Comparison of ENCODE assay signal across 3 cellular contexts in the genomic region with DNA sequence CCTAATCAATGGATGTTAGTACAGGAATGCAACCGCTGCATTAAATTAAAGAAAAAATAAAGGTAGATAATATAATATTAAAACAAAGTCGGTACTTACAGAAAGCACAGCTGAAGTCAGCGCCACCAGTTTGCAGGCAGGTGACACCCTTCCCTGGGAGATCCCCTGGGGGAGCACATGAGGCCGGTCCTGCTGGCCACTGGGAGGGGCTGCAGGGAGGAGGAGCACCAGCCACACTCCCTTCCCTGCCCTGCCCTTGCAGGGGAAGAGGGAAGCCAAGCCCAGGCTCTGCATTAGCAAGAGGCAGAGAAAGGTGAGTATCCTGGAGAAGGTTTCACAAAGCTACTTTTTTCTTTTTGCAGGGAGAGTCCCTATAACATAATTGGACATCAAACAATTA.
TF ChIP-seq lines count a peak whose summit lies in the region.

No MANE protein-coding gene starts in this region.

TF ChIP-seq in SK-N-SH, 30 proteins besides CTCF, POLR2A, EP300 and RAD21:
- no peak for TF ChIP-seq FOSL2 (IDR thresholded peaks at IDR 0.05; ENCODE audit: borderline replicate concordance, low read depth)
- TF ChIP-seq FOXM1 (IDR thresholded peaks at IDR 0.05; ENCODE audit: low read depth): no peak
- TF ChIP-seq, protein P1, sequence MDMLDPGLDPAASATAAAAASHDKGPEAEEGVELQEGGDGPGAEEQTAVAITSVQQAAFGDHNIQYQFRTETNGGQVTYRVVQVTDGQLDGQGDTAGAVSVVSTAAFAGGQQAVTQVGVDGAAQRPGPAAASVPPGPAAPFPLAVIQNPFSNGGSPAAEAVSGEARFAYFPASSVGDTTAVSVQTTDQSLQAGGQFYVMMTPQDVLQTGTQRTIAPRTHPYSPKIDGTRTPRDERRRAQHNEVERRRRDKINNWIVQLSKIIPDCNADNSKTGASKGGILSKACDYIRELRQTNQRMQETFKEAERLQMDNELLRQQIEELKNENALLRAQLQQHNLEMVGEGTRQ (IDR thresholded peaks at IDR 0.05; ENCODE audit: borderline replicate concordance, low read depth, low read length): no peak
- no peak for TF ChIP-seq TCF12 (IDR thresholded peaks at IDR 0.05)
- TF ChIP-seq, protein P2, sequence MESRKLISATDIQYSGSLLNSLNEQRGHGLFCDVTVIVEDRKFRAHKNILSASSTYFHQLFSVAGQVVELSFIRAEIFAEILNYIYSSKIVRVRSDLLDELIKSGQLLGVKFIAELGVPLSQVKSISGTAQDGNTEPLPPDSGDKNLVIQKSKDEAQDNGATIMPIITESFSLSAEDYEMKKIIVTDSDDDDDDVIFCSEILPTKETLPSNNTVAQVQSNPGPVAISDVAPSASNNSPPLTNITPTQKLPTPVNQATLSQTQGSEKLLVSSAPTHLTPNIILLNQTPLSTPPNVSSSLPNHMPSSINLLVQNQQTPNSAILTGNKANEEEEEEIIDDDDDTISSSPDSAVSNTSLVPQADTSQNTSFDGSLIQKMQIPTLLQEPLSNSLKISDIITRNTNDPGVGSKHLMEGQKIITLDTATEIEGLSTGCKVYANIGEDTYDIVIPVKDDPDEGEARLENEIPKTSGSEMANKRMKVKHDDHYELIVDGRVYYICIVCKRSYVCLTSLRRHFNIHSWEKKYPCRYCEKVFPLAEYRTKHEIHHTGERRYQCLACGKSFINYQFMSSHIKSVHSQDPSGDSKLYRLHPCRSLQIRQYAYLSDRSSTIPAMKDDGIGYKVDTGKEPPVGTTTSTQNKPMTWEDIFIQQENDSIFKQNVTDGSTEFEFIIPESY (IDR thresholded peaks at IDR 0.05; ENCODE audit: borderline replicate concordance, low read depth): no peak
- TF ChIP-seq, protein P3, sequence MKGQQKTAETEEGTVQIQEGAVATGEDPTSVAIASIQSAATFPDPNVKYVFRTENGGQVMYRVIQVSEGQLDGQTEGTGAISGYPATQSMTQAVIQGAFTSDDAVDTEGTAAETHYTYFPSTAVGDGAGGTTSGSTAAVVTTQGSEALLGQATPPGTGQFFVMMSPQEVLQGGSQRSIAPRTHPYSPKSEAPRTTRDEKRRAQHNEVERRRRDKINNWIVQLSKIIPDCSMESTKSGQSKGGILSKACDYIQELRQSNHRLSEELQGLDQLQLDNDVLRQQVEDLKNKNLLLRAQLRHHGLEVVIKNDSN (IDR thresholded peaks at IDR 0.05; ENCODE audit: borderline replicate concordance, low read depth): no peak
- no peak for TF ChIP-seq GATA2 (CRISPR knock-in tag; IDR thresholded peaks at IDR 0.05)
- TF ChIP-seq NFIC (IDR thresholded peaks at IDR 0.05; ENCODE audit: borderline replicate concordance): no peak
- no peak for TF ChIP-seq YY1 (IDR thresholded peaks at IDR 0.05; ENCODE audit: low read depth)
- no peak for TF ChIP-seq NRF1 (IDR thresholded peaks at IDR 0.05; ENCODE audit: low read depth, low read length)

TF ChIP-seq in SK-N-SH treated with all-trans-retinoic acid at 6 μM for 48 hours, 23 proteins besides CTCF, POLR2A, EP300 and RAD21 (continues in another document):
- no peak for TF ChIP-seq GLIS3 (CRISPR knock-in tag; IDR thresholded peaks at IDR 0.05)
- TF ChIP-seq, protein P4, sequence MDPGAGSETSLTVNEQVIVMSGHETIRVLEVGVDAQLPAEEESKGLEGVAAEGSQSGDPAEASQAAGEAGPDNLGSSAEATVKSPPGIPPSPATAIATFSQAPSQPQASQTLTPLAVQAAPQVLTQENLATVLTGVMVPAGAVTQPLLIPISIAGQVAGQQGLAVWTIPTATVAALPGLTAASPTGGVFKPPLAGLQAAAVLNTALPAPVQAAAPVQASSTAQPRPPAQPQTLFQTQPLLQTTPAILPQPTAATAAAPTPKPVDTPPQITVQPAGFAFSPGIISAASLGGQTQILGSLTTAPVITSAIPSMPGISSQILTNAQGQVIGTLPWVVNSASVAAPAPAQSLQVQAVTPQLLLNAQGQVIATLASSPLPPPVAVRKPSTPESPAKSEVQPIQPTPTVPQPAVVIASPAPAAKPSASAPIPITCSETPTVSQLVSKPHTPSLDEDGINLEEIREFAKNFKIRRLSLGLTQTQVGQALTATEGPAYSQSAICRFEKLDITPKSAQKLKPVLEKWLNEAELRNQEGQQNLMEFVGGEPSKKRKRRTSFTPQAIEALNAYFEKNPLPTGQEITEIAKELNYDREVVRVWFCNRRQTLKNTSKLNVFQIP (CRISPR knock-in tag; IDR thresholded peaks at IDR 0.05; ENCODE audit: borderline replicate concordance, low read depth): no peak
- TF ChIP-seq, protein P5, sequence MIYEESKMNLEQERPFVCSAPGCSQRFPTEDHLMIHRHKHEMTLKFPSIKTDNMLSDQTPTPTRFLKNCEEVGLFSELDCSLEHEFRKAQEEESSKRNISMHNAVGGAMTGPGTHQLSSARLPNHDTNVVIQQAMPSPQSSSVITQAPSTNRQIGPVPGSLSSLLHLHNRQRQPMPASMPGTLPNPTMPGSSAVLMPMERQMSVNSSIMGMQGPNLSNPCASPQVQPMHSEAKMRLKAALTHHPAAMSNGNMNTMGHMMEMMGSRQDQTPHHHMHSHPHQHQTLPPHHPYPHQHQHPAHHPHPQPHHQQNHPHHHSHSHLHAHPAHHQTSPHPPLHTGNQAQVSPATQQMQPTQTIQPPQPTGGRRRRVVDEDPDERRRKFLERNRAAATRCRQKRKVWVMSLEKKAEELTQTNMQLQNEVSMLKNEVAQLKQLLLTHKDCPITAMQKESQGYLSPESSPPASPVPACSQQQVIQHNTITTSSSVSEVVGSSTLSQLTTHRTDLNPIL (CRISPR knock-in tag; IDR thresholded peaks at IDR 0.05; ENCODE audit: low read depth): no peak
- TF ChIP-seq ISL1 (CRISPR knock-in tag; IDR thresholded peaks at IDR 0.05): no peak
- TF ChIP-seq, protein P6, sequence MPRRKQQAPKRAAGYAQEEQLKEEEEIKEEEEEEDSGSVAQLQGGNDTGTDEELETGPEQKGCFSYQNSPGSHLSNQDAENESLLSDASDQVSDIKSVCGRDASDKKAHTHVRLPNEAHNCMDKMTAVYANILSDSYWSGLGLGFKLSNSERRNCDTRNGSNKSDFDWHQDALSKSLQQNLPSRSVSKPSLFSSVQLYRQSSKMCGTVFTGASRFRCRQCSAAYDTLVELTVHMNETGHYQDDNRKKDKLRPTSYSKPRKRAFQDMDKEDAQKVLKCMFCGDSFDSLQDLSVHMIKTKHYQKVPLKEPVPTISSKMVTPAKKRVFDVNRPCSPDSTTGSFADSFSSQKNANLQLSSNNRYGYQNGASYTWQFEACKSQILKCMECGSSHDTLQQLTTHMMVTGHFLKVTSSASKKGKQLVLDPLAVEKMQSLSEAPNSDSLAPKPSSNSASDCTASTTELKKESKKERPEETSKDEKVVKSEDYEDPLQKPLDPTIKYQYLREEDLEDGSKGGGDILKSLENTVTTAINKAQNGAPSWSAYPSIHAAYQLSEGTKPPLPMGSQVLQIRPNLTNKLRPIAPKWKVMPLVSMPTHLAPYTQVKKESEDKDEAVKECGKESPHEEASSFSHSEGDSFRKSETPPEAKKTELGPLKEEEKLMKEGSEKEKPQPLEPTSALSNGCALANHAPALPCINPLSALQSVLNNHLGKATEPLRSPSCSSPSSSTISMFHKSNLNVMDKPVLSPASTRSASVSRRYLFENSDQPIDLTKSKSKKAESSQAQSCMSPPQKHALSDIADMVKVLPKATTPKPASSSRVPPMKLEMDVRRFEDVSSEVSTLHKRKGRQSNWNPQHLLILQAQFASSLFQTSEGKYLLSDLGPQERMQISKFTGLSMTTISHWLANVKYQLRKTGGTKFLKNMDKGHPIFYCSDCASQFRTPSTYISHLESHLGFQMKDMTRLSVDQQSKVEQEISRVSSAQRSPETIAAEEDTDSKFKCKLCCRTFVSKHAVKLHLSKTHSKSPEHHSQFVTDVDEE (CRISPR knock-in tag; IDR thresholded peaks at IDR 0.05): no peak
- no peak for TF ChIP-seq ZC3H10 (CRISPR knock-in tag; IDR thresholded peaks at IDR 0.05)
- no peak for TF ChIP-seq PPARA (CRISPR knock-in tag; IDR thresholded peaks at IDR 0.05; ENCODE audit: borderline replicate concordance)
- TF ChIP-seq BACH2 (CRISPR knock-in tag; IDR thresholded peaks at IDR 0.05; ENCODE audit: borderline replicate concordance): no peak
- no peak for TF ChIP-seq TCF4 (CRISPR knock-in tag; IDR thresholded peaks at IDR 0.05; ENCODE audit: borderline replicate concordance)
- no peak for TF ChIP-seq ZNF565 (CRISPR knock-in tag; conservative IDR thresholded peaks at IDR 0.05; ENCODE audit: low read depth)
- TF ChIP-seq, protein P7, sequence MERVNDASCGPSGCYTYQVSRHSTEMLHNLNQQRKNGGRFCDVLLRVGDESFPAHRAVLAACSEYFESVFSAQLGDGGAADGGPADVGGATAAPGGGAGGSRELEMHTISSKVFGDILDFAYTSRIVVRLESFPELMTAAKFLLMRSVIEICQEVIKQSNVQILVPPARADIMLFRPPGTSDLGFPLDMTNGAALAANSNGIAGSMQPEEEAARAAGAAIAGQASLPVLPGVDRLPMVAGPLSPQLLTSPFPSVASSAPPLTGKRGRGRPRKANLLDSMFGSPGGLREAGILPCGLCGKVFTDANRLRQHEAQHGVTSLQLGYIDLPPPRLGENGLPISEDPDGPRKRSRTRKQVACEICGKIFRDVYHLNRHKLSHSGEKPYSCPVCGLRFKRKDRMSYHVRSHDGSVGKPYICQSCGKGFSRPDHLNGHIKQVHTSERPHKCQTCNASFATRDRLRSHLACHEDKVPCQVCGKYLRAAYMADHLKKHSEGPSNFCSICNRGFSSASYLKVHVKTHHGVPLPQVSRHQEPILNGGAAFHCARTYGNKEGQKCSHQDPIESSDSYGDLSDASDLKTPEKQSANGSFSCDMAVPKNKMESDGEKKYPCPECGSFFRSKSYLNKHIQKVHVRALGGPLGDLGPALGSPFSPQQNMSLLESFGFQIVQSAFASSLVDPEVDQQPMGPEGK (CRISPR knock-in tag; IDR thresholded peaks at IDR 0.05; ENCODE audit: borderline replicate concordance): no peak
- no peak for TF ChIP-seq RARB (CRISPR knock-in tag; IDR thresholded peaks at IDR 0.05)

TF ChIP-seq in H1, 55 proteins besides CTCF, POLR2A, EP300 and RAD21:
- TF ChIP-seq TBP (IDR thresholded peaks at IDR 0.05; ENCODE audit: low read depth, low read length): 0 out of 2 replicates have a peak, but pooled peaks have one; percentile 35
- no peak for TF ChIP-seq YY1 (IDR thresholded peaks at IDR 0.05; ENCODE audit: low read depth, low read length)
